ENCODE assay signal across 8 cellular contexts in the genomic region with DNA sequence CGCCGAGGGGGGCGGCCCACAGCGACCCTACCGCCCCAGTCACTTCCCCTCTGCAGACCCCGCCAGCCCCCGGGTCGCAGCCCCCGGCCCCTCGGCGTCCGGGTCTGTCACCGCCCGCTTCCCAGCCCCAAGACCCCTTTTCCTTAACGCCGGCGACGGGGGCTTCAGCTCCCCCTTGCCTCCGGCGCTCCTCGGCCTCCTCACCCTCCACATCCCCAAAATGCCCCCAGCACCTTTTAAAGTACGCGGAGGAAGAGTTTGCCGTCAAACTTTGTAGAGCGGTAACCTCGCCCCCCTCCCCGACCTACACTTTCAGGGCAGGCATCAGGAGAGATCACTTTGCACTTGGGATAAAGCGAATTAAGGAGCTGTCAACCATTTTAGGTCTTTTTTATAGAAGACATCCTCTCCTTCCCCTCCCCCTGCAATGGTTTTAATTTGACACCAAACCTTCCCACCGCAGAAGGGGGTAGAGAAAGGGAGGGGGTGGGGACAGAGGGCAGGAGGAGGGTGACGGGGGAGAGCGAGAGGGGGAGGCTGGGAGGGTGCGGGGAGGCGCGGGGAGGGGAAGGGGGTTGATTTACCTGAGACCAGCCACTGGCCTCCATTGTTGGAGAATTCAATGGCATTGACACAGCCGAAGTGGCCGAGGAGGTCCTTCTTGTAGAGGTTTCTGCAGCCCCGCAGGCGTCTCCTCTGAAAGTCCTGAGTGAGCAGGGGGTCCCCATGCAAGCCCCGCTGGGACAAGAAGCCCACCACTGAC. TPM values are rescaled to one million over a fixed set of nuclear protein-coding genes. Genes with fewer than 3 reads are reported as not detected.
DNase-seq lines count a peak whose midpoint lies in the region; ATAC-seq and TF ChIP-seq lines count a peak whose summit lies in the region.

No MANE protein-coding gene starts in this region.

- DNase-seq in AG10803 (ENCODE audit: low read depth) (peak; percentile 33), MG63 (no peak), memory B cell (ENCODE audit: low spot score in 2 of 2) (peak; percentile 10 to 28)
- no peak for DNase-seq in activated CD4-positive, alpha-beta T cell treated with anti-CD3 and anti-CD28 coated beads, Interleukin-2, amount 10 ng/mL, durations not matched to agents 24 days and 14 days

- H3K27ac Mint-ChIP-seq in activated CD4-positive, alpha-beta T cell treated with anti-CD3 and anti-CD28 coated beads, Interleukin-2, amount 10 ng/mL, durations not matched to agents 24 days and 14 days = peak overlapping the region; percentile 94
- peak overlapping the region; percentile 93 for H3K27ac Mint-ChIP-seq in memory B cell

- peaks cover 3% of the 10 kb centered on the region; the same call in 1 of the 2 replicates for H3K36me3 ChIP-seq in MG63
- no peaks in the 10 kb centered on the region for H3K36me3 ChIP-seq in ectodermal cell (ENCODE audit: control insufficient read depth, insufficient read depth, low read length)
- H3K36me3 ChIP-seq in subcutaneous abdominal adipose tissue (ENCODE audit: control insufficient read depth in 5 of 5, insufficient read depth in 5 of 5, low read length in 5 of 5) = peaks cover 0 to 13% (median 9%) of the 10 kb centered on the region in 5 donors

- no peak for TF ChIP-seq CTCF in AG10803 (conservative IDR thresholded peaks at IDR 0.05; ENCODE audit: low read length)

- ATAC-seq in GM19035 (IDR thresholded peaks at IDR 0.05; ENCODE audit: unreplicated experiment) (peak; percentile 4), memory B cell (ENCODE audit: low read depth) (peak; percentile 12), GM18868 (IDR thresholded peaks at IDR 0.05; ENCODE audit: unreplicated experiment) (no peak)

- H3K4me1 Mint-ChIP-seq in activated CD4-positive, alpha-beta T cell treated with anti-CD3 and anti-CD28 coated beads, Interleukin-2, amount 10 ng/mL, durations not matched to agents 24 days and 14 days = peaks cover 32% of the 10 kb centered on the region
- H3K4me1 Mint-ChIP-seq in memory B cell = peaks cover 26% of the 10 kb centered on the region

- peak overlapping the region; percentile 74 for H3K27ac ChIP-seq in ectodermal cell (ENCODE audit: insufficient read depth, low read depth, low read length, poor library complexity, severe bottlenecking)
- peak overlapping the region; percentile 93 for H3K27ac ChIP-seq in subcutaneous abdominal adipose tissue (ENCODE audit: low read depth, low read length)

- intact Hi-C loops in activated CD4-positive, alpha-beta T cell treated with anti-CD3 and anti-CD28 coated beads, Interleukin-2, amount 10 ng/mL, durations not matched to agents 24 days and 14 days (cut with micrococcal nuclease) = loop anchor here (2.0 to 10.0 kb wide), 3 partner anchors 614 to 1788 kb away; a partner anchor contains a TSS

- no peaks in the 10 kb centered on the region for H3K9me3 ChIP-seq in MG63
- H3K9me3 ChIP-seq in ectodermal cell (ENCODE audit: control insufficient read depth, low read length) = no peaks in the 10 kb centered on the region
- H3K9me3 ChIP-seq in subcutaneous abdominal adipose tissue (ENCODE audit: control insufficient read depth in 5 of 5, low read length in 5 of 5) = no peaks in the 10 kb centered on the region

- WGBS in ectodermal cell, 2 experiments = 0% methylated on average over 38 of the region's 39 CpGs

- peak overlapping the region in 4 of 5 donors; percentile 95 to 98 (median 96) for H3K9ac ChIP-seq in subcutaneous abdominal adipose tissue (ENCODE audit: low read length in 5 of 5)

- H3K4me3 ChIP-seq in AG10803 (ENCODE audit: low read length) (peak overlapping the region; percentile 85), MG63 (peak overlapping the region; percentile 64), ectodermal cell (ENCODE audit: insufficient read depth, low read depth, low read length) (peak overlapping the region; percentile 86), subcutaneous abdominal adipose tissue (ENCODE audit: low read depth in 1 of 5, low read length in 5 of 5) (peak overlapping the region; percentile 82 to 98 (median 91))

- H3K4me1 ChIP-seq in ectodermal cell (ENCODE audit: control insufficient read depth, insufficient read depth, low read length) = peaks cover 5% of the 10 kb centered on the region
- peaks cover 5 to 31% (median 22%) of the 10 kb centered on the region in 5 donors for H3K4me1 ChIP-seq in subcutaneous abdominal adipose tissue (ENCODE audit: control insufficient read depth in 5 of 5, insufficient read depth in 5 of 5, low read length in 5 of 5)

- peaks cover 18% of the 10 kb centered on the region for H3K36me3 Mint-ChIP-seq in activated CD4-positive, alpha-beta T cell treated with anti-CD3 and anti-CD28 coated beads, Interleukin-2, amount 10 ng/mL, durations not matched to agents 24 days and 14 days (ENCODE audit: low read depth)
- H3K36me3 Mint-ChIP-seq in memory B cell = peaks cover 5% of the 10 kb centered on the region

- H3K4me3 Mint-ChIP-seq in activated CD4-positive, alpha-beta T cell treated with anti-CD3 and anti-CD28 coated beads, Interleukin-2, amount 10 ng/mL, durations not matched to agents 24 days and 14 days = peak overlapping the region; percentile 81
- peak overlapping the region; percentile 96 for H3K4me3 Mint-ChIP-seq in memory B cell

- peaks cover 26% of the 10 kb centered on the region for H3K27me3 Mint-ChIP-seq in activated CD4-positive, alpha-beta T cell treated with anti-CD3 and anti-CD28 coated beads, Interleukin-2, amount 10 ng/mL, durations not matched to agents 24 days and 14 days
- H3K27me3 Mint-ChIP-seq in memory B cell = no peaks in the 10 kb centered on the region

- no peaks in the 10 kb centered on the region for H3K9me3 Mint-ChIP-seq in activated CD4-positive, alpha-beta T cell treated with anti-CD3 and anti-CD28 coated beads, Interleukin-2, amount 10 ng/mL, durations not matched to agents 24 days and 14 days
- H3K9me3 Mint-ChIP-seq in memory B cell = no peaks in the 10 kb centered on the region

- no peaks in the 10 kb centered on the region for H3K27me3 ChIP-seq in MG63
- peaks cover 16% of the 10 kb centered on the region for H3K27me3 ChIP-seq in ectodermal cell (ENCODE audit: control insufficient read depth, insufficient read depth, low read length, poor library complexity, severe bottlenecking)
- no peaks in the 10 kb centered on the region for H3K27me3 ChIP-seq in subcutaneous abdominal adipose tissue (ENCODE audit: control insufficient read depth in 5 of 5, insufficient read depth in 4 of 5, low read length in 5 of 5)

RNA-seq across cellular contexts. Expression of a gene that starts 0.6 kb away (rescaled TPM):
- 7.3 and 7.6 TPM in 2 replicates for total RNA-seq in MG63 (2014; rRNA removed; shearing (Covaris generic); ENCODE audit: low replicate concordance)
- 29.8 and 29.9 TPM in 2 replicates for total RNA-seq in activated CD4-positive, alpha-beta T cell treated with anti-CD3 and anti-CD28 coated beads, Interleukin-2, amount 10 ng/mL, durations not matched to agents 24 days and 14 days
- polyA plus RNA-seq in ectodermal cell (2013, experiment 1 of 4) = 38.4 TPM
- 38.6 TPM for polyA plus RNA-seq in ectodermal cell (2013, experiment 2 of 4)
- polyA plus RNA-seq in ectodermal cell (2013, experiment 3 of 4) = 28.5 TPM
- 34.7 TPM for polyA plus RNA-seq in ectodermal cell (2013, experiment 4 of 4)

RNA-seq across cellular contexts. Expression of a gene that starts 38.9 kb away (rescaled TPM):
- total RNA-seq in MG63 (2014; rRNA removed; shearing (Covaris generic); ENCODE audit: low replicate concordance) = 8.0 and 11.4 TPM in 2 replicates
- 6.3 and 7.5 TPM in 2 replicates for total RNA-seq in activated CD4-positive, alpha-beta T cell treated with anti-CD3 and anti-CD28 coated beads, Interleukin-2, amount 10 ng/mL, durations not matched to agents 24 days and 14 days
- polyA plus RNA-seq in ectodermal cell (2013, experiment 1 of 4) = 25.6 TPM
- 23.5 TPM for polyA plus RNA-seq in ectodermal cell (2013, experiment 2 of 4)
- 21.1 TPM for polyA plus RNA-seq in ectodermal cell (2013, experiment 3 of 4)
- polyA plus RNA-seq in ectodermal cell (2013, experiment 4 of 4) = 22.8 TPM

Comparison
In these comparisons a context has a peak if more than half of its experiments do, and no peak if none do; other contexts are left out.
1. DNase-seq: peak in AG10803 (single experiment) and memory B cell (2 of 2); none in MG63 (single experiment) and activated CD4-positive, alpha-beta T cell treated with anti-CD3 and anti-CD28 coated beads, Interleukin-2, amount 10 ng/mL, durations not matched to agents 24 days and 14 days (single experiment).
2. Peak in every context shown above with its lines, with median percentiles within 50 percentile points of each other: H3K4me3 ChIP-seq.